In the genomic region with DNA sequence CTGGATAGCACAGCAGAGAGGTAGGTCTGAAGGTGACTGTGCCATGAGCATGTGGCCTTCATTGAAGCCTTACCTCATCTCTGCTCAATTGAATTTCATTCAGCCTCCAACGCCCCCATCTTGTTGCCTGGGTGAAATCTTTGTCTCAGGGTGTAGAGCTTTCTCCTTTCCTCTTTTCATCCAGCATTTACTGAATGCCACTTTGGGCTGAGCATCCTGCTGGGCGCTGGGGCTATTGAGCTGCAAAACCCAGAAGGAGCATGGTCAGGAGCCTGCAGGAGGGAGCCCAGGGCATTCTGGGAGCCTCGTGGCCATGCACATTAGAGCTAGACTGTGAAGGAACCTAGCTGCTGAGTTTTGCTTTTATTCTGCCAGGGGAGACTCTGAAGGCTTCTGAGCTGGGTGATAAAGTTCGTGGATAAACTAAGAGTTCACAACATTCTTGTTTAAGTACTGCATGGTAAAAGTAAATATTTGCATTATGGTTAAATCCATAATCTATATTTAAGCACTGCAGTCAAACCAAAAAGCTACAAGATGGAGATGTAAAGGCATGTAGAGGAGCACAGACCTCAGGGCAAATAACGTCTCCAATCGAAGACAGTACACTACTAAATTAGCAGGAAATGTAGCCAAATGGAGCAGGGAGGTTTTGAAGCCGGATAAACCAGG, we compare ENCODE assay signal across 19 cellular contexts. TPM values are rescaled to one million over a fixed set of nuclear protein-coding genes. Genes with fewer than 3 reads are reported as not detected.
DNase-seq lines count a peak whose midpoint lies in the region; ATAC-seq, FAIRE-seq and TF ChIP-seq lines count a peak whose summit lies in the region.
"Had no signal": no experiment of that assay in that cellular context is flagged by ENCODE, and none has a peak within 500 bp of the region (broad histone marks: within the 10 kb centered on the region; RNA-seq: fewer than 3 reads in every experiment).

No MANE protein-coding gene starts in this region.

- H3K79me2 ChIP-seq in GM23338 (replicated peaks; ENCODE audit: insufficient read depth) (no peaks in the 10 kb centered on the region), K562 (ENCODE audit: control insufficient read depth, insufficient read depth, low read length) (no peaks in the 10 kb centered on the region), neural cell (replicated peaks; ENCODE audit: insufficient read depth, low read length) (no peaks in the 10 kb centered on the region)

- in situ Hi-C loops in K562 (cut with MboI) = no loop called here

- H3K27me3 ChIP-seq in GM23338 (ENCODE audit: insufficient read depth) (no peaks in the 10 kb centered on the region), K562 (ENCODE audit: control insufficient read depth in 2 of 2, insufficient read depth in 2 of 2, low read length in 2 of 2) (no peaks in the 10 kb centered on the region), neural cell (ENCODE audit: insufficient read depth, low read depth, low read length) (no peaks in the 10 kb centered on the region), uterus (no peaks in the 10 kb centered on the region)
- H3K27me3 ChIP-seq: foreskin keratinocyte had no signal

- ATAC-seq in GM23338 (peak; percentile 99), K562 (peak; percentile 77), GM18511 (IDR thresholded peaks at IDR 0.05; ENCODE audit: unreplicated experiment) (no peak)
- ATAC-seq: foreskin keratinocyte, lower lobe of right lung had no signal

- peak overlapping the region; percentile 66 for H3K27ac Mint-ChIP-seq in GM23338
- H3K27ac Mint-ChIP-seq: activated CD4-positive, alpha-beta memory T cell treated with anti-CD3 and anti-CD28 coated beads for 36 hours; activated T-helper 2 cell treated with anti-CD3 and anti-CD28 coated beads, Interferon-gamma antibody, Interleukin-2, Interleukin-4, amounts not matched to agents 10 μg/mL and 5 μg/mL and 100 μg/mL, durations not matched to agents 14 hours and 24 hours and 36 hours; nephron had no signal

- CTCF ChIA-PET in K562 (lab: Yijun Ruan, JAX; ENCODE audit: low intra/inter-chr PET ratio) = no interaction called here

- H3K27ac ChIP-seq in GM23338 (ENCODE audit: low read depth) = no peak overlapping the region
- no peak overlapping the region for H3K27ac ChIP-seq in K562 (ENCODE audit: extremely low read depth, low read depth, low read length)
- H3K27ac ChIP-seq in neural cell (ENCODE audit: low read length) = peak overlapping the region; percentile 69
- no peak overlapping the region for H3K27ac ChIP-seq in uterus
- H3K27ac ChIP-seq: foreskin keratinocyte, lower lobe of right lung, PC-9 had no signal

- no peaks in the 10 kb centered on the region for H3K9me3 Mint-ChIP-seq in GM23338
- H3K9me3 Mint-ChIP-seq: activated CD4-positive, alpha-beta memory T cell treated with anti-CD3 and anti-CD28 coated beads for 36 hours; activated T-helper 2 cell treated with anti-CD3 and anti-CD28 coated beads, Interferon-gamma antibody, Interleukin-2, Interleukin-4, amounts not matched to agents 10 μg/mL and 5 μg/mL and 100 μg/mL, durations not matched to agents 14 hours and 24 hours and 36 hours; nephron had no signal

- H3K9ac ChIP-seq in K562 (ENCODE audit: insufficient read depth in 1 of 2, low read depth in 2 of 2, low read length in 2 of 2) (no peak overlapping the region), neural cell (ENCODE audit: low read length) (peak overlapping the region; percentile 23)

- no peaks in the 10 kb centered on the region for H3K36me3 ChIP-seq in GM23338 (ENCODE audit: insufficient read depth)
- no peaks in the 10 kb centered on the region for H3K36me3 ChIP-seq in K562 (ENCODE audit: control insufficient read depth, insufficient read depth, low read length)
- no peaks in the 10 kb centered on the region for H3K36me3 ChIP-seq in neural cell (ENCODE audit: insufficient read depth, low read length)
- no peaks in the 10 kb centered on the region for H3K36me3 ChIP-seq in uterus
- H3K36me3 ChIP-seq: lower lobe of right lung had no signal

- H3K9me3 ChIP-seq in K562 (replicated peaks; ENCODE audit: control insufficient read depth, insufficient read depth, low read depth, low read length) (no peaks in the 10 kb centered on the region), neural cell (ENCODE audit: low read length) (no peaks in the 10 kb centered on the region), uterus (no peaks in the 10 kb centered on the region)
- H3K9me3 ChIP-seq: lower lobe of right lung had no signal

- intact Hi-C loops in K562 (cut with micrococcal nuclease) (no loop called here), uterus (cut with DNase I; ENCODE audit: low total_unique reads) (no loop called here)

- H4K20me1 ChIP-seq in GM23338 (replicated peaks; ENCODE audit: insufficient read depth) (0 out of 2 replicates have a peak, but pooled peaks cover 3% of the 10 kb centered on the region), K562 (replicated peaks; ENCODE audit: control insufficient read depth, insufficient read depth, low read length) (no peaks in the 10 kb centered on the region), neural cell (ENCODE audit: insufficient read depth) (no peaks in the 10 kb centered on the region)

- H3K4me1 ChIP-seq in GM23338 (ENCODE audit: insufficient read depth) (peaks cover 8% of the 10 kb centered on the region), K562 (replicated peaks in 1 of 2; ENCODE audit: control insufficient read depth in 2 of 2, insufficient read depth in 2 of 2, low read length in 2 of 2) (peaks cover 2 to 3% of the 10 kb centered on the region in 2 experiments; a peak in 1 of 5 replicates), uterus (no peaks in the 10 kb centered on the region)

- BruUV-seq in K562 (replicated peaks; lab: Mats Ljungman, UMichigan) = no TSS peak

- H3K4me3 ChIP-seq in GM23338 = no peak overlapping the region
- H3K4me3 ChIP-seq in K562 = no peak overlapping the region
- no peak overlapping the region for H3K4me3 ChIP-seq in neural cell (ENCODE audit: low read length)
- no peak overlapping the region for H3K4me3 ChIP-seq in uterus
- H3K4me3 ChIP-seq: lower lobe of right lung, PC-9 had no signal

- H3F3A ChIP-seq in GM23338 (replicated peaks; ENCODE audit: low read depth) = no peaks in the 10 kb centered on the region
- no peaks in the 10 kb centered on the region for H3F3A ChIP-seq in neural cell (ENCODE audit: insufficient read depth, low read length, poor library complexity, severe bottlenecking)

- TF ChIP-seq RAD21 in K562 (CRISPR knock-in tag; conservative IDR thresholded peaks at IDR 0.05 in 1 of 2, IDR thresholded peaks at IDR 0.05 in 1 of 2) (no peak), neural cell (conservative IDR thresholded peaks at IDR 0.05) (no peak)

- H3K9me2 ChIP-seq in GM23338 (ENCODE audit: insufficient read depth) (no peaks in the 10 kb centered on the region; the same call in 1 of the 2 replicates), neural cell (ENCODE audit: insufficient read depth, low read length) (no peaks in the 10 kb centered on the region)

- no peak for TF ChIP-seq POLR2A in K562 (conservative IDR thresholded peaks at IDR 0.05)
- TF ChIP-seq POLR2A in GM12891 (IDR thresholded peaks at IDR 0.05; ENCODE audit: low read depth, low read length) = no peak
- no peak for TF ChIP-seq POLR2A in uterus (IDR thresholded peaks at IDR 0.05)

- POLR2A ChIA-PET in K562 (lab: Yijun Ruan, JAX) = interaction anchor here (0.7 to 1.6 kb wide), 5 partner anchors 9 to 286 kb away, joined by 3 to 10 read pairs (median 4); no protein-coding TSS in a partner anchor

- H3K4me2 ChIP-seq in GM23338 = no peak overlapping the region
- H3K4me2 ChIP-seq in K562 (ENCODE audit: insufficient read depth, low read length) = no peak overlapping the region
- no peak overlapping the region for H3K4me2 ChIP-seq in neural cell (ENCODE audit: low read length)
- H3K4me2 ChIP-seq: PC-9 had no signal

- peaks cover 10% of the 10 kb centered on the region for H3K4me1 Mint-ChIP-seq in GM23338

- TF ChIP-seq CTCF in GM23338 (conservative IDR thresholded peaks at IDR 0.05; ENCODE audit: low read depth in 2 of 2) (0 out of 4 replicates have a peak, but pooled peaks of 1 of the 2 experiments have one; percentile 5), K562 (IDR thresholded peaks at IDR 0.05 in 2 of 3, conservative IDR thresholded peaks at IDR 0.05 in 1 of 3; ENCODE audit: insufficient read depth in 2 of 3, low read depth in 1 of 3, low read length in 3 of 3) (no peak), neural cell (IDR thresholded peaks at IDR 0.05; ENCODE audit: poor library complexity, severe bottlenecking) (peak; percentile 10), uterus (IDR thresholded peaks at IDR 0.05) (no peak)

- TF ChIP-seq EP300 in K562 (IDR thresholded peaks at IDR 0.05; ENCODE audit: low read length) = no peak
- no peak for TF ChIP-seq EP300 in neural cell (conservative IDR thresholded peaks at IDR 0.05; ENCODE audit: poor library complexity, severe bottlenecking)

- no peak overlapping the region; the same call in 2 of the 3 replicates for H3K4me3 Mint-ChIP-seq in GM23338
- H3K4me3 Mint-ChIP-seq: activated CD4-positive, alpha-beta memory T cell treated with anti-CD3 and anti-CD28 coated beads for 36 hours; nephron had no signal

- no peaks in the 10 kb centered on the region for H3K9me1 ChIP-seq in K562 (ENCODE audit: control insufficient read depth, insufficient read depth, low read length)

- H3K27me3 Mint-ChIP-seq in GM23338 (ENCODE audit: insufficient read depth, low read depth, poor library complexity) = peaks cover 6% of the 10 kb centered on the region
- H3K27me3 Mint-ChIP-seq: activated CD4-positive, alpha-beta memory T cell treated with anti-CD3 and anti-CD28 coated beads for 36 hours had no signal

- DNase-seq in GM23338 (ENCODE audit: low spot score) = peak; percentile 62
- DNase-seq in NCI-H146 (lab: John Stamatoyannopoulos, UW) = peak; percentile 74
- DNase-seq in K562 (ENCODE audit: extremely low read depth in 1 of 4, low spot score in 3 of 4) = no peak
- no peak for DNase-seq in GM12891 (ENCODE audit: insufficient read length, low spot score)
- DNase-seq in uterus = no peak
- DNase-seq: activated CD4-positive, alpha-beta memory T cell treated with anti-CD3 and anti-CD28 coated beads for 36 hours; amniotic stem cell; DMS79; foreskin keratinocyte; lower lobe of right lung; NCI-H1092 treated with DMSO at 0.1 percent for 48 hours; NCI-H446; PC-9; retina had no signal

- peak; percentile 60 for FAIRE-seq in K562 (lab: Jason Lieb, UNC)
- FAIRE-seq in GM12891 (lab: Jason Lieb, UNC) = no peak
- FAIRE-seq: endometrium had no signal

- no peaks in the 10 kb centered on the region for H3K36me3 Mint-ChIP-seq in GM23338 (ENCODE audit: low read depth)

- WGBS in K562 (ENCODE audit: insufficient coverage, low coverage, missing lambda C conversion rate) = 20% methylated on average over 7 of the region's 7 CpGs

- H2AFZ ChIP-seq in GM23338 (peak overlapping the region; percentile 18; the same call in 1 of the 2 replicates), K562 (ENCODE audit: low read depth, low read length) (peak overlapping the region; percentile 70), neural cell (ENCODE audit: low read depth, low read length) (no peak overlapping the region)
- H2AFZ ChIP-seq: PC-9 had no signal

RNA-seq across cellular contexts. Expression of gene ASXL1, which starts 13.2 kb away (rescaled TPM):
- total RNA-seq in GM23338 (2014; rRNA removed; shearing (Covaris generic)) = 29.0 and 33.0 TPM in 2 replicates
- 10.4 and 20.8 TPM in 2 replicates for polyA plus RNA-seq in GM23338 (2016; fragmentation: Nextera tagmentation; extraction: Ambion mirVana)
- 293 and 377 TPM in 2 replicates for total RNA-seq in K562 (2011; cell fraction: chromatin; rRNA removed; ENCODE audit: low replicate concordance)
- 176 and 183 TPM in 2 replicates for total RNA-seq in K562 (2011; cell fraction: nucleolus; rRNA removed)
- total RNA-seq in K562 (2011; cell fraction: nucleoplasm; rRNA removed) = 261 and 321 TPM in 2 replicates
- 20.5 and 25.7 TPM in 2 replicates for total RNA-seq in K562 (2014; rRNA removed)
- total RNA-seq in K562 (2014; rRNA removed; fragmentation: Illumina TruSeq; extraction: Trizol) = 32.3 and 36.0 TPM in 2 replicates
- 25.7 and 27.7 TPM in 2 replicates for total RNA-seq in K562 (2015; rRNA removed; fragmentation: Illumina TruSeq; extraction: Trizol)
- 63.5 and 65.3 TPM in 2 replicates for total RNA-seq in K562 (2021)
- polyA plus RNA-seq in K562 (2011; rRNA removed) = 48.7 and 56.4 TPM in 2 replicates
- 23.8 and 39.3 TPM in 2 replicates for polyA plus RNA-seq in K562 (2011; cell fraction: cytosol; rRNA removed)
- polyA plus RNA-seq in K562 (2011; cell fraction: nucleus; rRNA removed) = 222 and 235 TPM in 2 replicates
- 39.0 and 51.7 TPM in 2 replicates for polyA plus RNA-seq in K562 (2012)
- 45.1 and 48.7 TPM in 2 replicates for polyA plus RNA-seq in K562 (2014; fragmentation: Illumina TruSeq; extraction: Trizol)
- polyA plus RNA-seq in K562 (2014; fragmentation: Nextera tagmentation; extraction: Ambion mirVana) = 1 to 10 TPM; 6.5 to 8.4 TPM
- polyA plus RNA-seq in K562 (2014; rRNA removed) = 38.6 and 44.3 TPM in 2 replicates
- polyA minus RNA-seq in K562 (2011; rRNA and poly(A)+ RNA removed) = 65.7 and 67.5 TPM in 2 replicates
- polyA minus RNA-seq in K562 (2011; cell fraction: cytosol; rRNA and poly(A)+ RNA removed) = 23.8 and 28.4 TPM in 2 replicates
- polyA minus RNA-seq in K562 (2011; cell fraction: nucleus; rRNA and poly(A)+ RNA removed) = 55.1 and 86.6 TPM in 2 replicates
- 45.9 and 49.1 TPM in 2 replicates for polyA plus RNA-seq in neural cell
- 73.3 and 87.1 TPM in 2 replicates for polyA minus RNA-seq in neural cell
- 31.3 TPM for polyA plus RNA-seq in GM12891 (2012; ENCODE audit: low read depth, missing spikeins)
- total RNA-seq in uterus = 100 to 1,000 TPM in 2 of 4 donors, 10 to 100 TPM in 2; 69.1 to 116 (median 102) TPM

Comparison
In these comparisons a context has a peak if more than half of its experiments do, and no peak if none do; other contexts are left out.
1. DNase-seq: peak in GM23338 (single experiment) and NCI-H146 (single experiment); none in K562 (0 of 4), GM12891 (single experiment) and uterus (0 of 2).